1 cellular context compared by ENCODE assay signal in the genomic region with DNA sequence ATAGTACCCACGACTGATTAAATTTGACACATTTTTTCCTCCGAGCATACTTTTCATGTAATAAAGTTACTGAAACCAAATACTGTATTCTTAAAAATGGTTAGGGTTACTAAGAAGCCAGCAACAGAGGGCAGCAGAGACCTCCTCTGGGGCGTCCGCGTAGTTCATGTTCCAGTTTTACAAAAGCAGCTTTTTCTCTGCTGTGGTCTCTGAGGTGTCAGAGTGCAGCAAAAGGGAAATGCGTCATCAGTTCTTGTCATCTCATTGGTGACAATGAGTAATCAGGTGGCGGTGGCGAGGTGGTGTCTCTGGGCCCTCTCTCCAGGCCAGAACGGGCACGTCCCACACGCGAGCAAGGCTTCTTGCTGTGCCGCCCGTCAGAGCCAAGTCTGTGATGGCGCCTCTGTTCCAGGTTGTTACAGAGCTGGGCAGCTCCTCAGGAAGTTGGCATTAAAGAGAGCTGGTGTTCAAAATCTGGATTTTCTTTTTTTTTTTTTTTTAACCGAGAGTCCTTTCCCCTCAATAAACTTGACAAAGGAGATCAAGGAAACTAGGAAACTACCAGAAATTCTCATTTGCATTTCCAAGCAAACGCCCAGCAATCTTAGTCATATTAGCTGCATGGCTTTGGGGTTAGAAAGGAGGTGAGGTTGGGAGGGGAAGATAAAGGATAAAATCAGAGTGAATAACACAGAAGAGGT.
TF ChIP-seq lines count a peak whose summit lies in the region.

No MANE protein-coding gene starts in this region.

TF ChIP-seq in HepG2, 621 proteins besides CTCF, POLR2A, EP300 and RAD21 (continued from another document and continues in another):
- TF ChIP-seq ZNF597 (CRISPR knock-in tag; IDR thresholded peaks at IDR 0.05) (no peak), MAFG (CRISPR knock-in tag; IDR thresholded peaks at IDR 0.05) (no peak), ZNF782 (CRISPR knock-in tag; IDR thresholded peaks at IDR 0.05; ENCODE audit: borderline replicate concordance) (no peak), ZNF207 (IDR thresholded peaks at IDR 0.05; ENCODE audit: borderline replicate concordance) (no peak), HMGA1 (CRISPR knock-in tag; conservative IDR thresholded peaks at IDR 0.05) (no peak), HMGXB3 (CRISPR knock-in tag; IDR thresholded peaks at IDR 0.05; ENCODE audit: borderline replicate concordance) (peak; percentile 85; the same call in 1 of the 2 replicates), ZNF687 (CRISPR knock-in tag; IDR thresholded peaks at IDR 0.05) (peak; percentile 96), PRPF4 (IDR thresholded peaks at IDR 0.05; ENCODE audit: low read depth, low read length, poor library complexity, severe bottlenecking) (no peak), ZNF558 (CRISPR knock-in tag; IDR thresholded peaks at IDR 0.05; ENCODE audit: borderline replicate concordance) (no peak), ZNF501 (CRISPR knock-in tag; IDR thresholded peaks at IDR 0.05) (peak; percentile 88), AKNA (CRISPR knock-in tag; IDR thresholded peaks at IDR 0.05; ENCODE audit: borderline replicate concordance) (no peak), TBP (CRISPR knock-in tag; IDR thresholded peaks at IDR 0.05) (no peak), MED8 (CRISPR knock-in tag; IDR thresholded peaks at IDR 0.05; ENCODE audit: insufficient replicate concordance) (peak; percentile 49), ZSCAN30 (CRISPR knock-in tag; IDR thresholded peaks at IDR 0.05) (no peak)
- TF ChIP-seq, protein P1, sequence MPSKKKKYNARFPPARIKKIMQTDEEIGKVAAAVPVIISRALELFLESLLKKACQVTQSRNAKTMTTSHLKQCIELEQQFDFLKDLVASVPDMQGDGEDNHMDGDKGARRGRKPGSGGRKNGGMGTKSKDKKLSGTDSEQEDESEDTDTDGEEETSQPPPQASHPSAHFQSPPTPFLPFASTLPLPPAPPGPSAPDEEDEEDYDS (CRISPR knock-in tag; IDR thresholded peaks at IDR 0.05): peak; percentile 80
- TF ChIP-seq, protein P2, sequence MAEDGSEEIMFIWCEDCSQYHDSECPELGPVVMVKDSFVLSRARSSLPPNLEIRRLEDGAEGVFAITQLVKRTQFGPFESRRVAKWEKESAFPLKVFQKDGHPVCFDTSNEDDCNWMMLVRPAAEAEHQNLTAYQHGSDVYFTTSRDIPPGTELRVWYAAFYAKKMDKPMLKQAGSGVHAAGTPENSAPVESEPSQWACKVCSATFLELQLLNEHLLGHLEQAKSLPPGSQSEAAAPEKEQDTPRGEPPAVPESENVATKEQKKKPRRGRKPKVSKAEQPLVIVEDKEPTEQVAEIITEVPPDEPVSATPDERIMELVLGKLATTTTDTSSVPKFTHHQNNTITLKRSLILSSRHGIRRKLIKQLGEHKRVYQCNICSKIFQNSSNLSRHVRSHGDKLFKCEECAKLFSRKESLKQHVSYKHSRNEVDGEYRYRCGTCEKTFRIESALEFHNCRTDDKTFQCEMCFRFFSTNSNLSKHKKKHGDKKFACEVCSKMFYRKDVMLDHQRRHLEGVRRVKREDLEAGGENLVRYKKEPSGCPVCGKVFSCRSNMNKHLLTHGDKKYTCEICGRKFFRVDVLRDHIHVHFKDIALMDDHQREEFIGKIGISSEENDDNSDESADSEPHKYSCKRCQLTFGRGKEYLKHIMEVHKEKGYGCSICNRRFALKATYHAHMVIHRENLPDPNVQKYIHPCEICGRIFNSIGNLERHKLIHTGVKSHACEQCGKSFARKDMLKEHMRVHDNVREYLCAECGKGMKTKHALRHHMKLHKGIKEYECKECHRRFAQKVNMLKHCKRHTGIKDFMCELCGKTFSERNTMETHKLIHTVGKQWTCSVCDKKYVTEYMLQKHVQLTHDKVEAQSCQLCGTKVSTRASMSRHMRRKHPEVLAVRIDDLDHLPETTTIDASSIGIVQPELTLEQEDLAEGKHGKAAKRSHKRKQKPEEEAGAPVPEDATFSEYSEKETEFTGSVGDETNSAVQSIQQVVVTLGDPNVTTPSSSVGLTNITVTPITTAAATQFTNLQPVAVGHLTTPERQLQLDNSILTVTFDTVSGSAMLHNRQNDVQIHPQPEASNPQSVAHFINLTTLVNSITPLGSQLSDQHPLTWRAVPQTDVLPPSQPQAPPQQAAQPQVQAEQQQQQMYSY (CRISPR knock-in tag; IDR thresholded peaks at IDR 0.05): no peak
- TF ChIP-seq, protein P3, sequence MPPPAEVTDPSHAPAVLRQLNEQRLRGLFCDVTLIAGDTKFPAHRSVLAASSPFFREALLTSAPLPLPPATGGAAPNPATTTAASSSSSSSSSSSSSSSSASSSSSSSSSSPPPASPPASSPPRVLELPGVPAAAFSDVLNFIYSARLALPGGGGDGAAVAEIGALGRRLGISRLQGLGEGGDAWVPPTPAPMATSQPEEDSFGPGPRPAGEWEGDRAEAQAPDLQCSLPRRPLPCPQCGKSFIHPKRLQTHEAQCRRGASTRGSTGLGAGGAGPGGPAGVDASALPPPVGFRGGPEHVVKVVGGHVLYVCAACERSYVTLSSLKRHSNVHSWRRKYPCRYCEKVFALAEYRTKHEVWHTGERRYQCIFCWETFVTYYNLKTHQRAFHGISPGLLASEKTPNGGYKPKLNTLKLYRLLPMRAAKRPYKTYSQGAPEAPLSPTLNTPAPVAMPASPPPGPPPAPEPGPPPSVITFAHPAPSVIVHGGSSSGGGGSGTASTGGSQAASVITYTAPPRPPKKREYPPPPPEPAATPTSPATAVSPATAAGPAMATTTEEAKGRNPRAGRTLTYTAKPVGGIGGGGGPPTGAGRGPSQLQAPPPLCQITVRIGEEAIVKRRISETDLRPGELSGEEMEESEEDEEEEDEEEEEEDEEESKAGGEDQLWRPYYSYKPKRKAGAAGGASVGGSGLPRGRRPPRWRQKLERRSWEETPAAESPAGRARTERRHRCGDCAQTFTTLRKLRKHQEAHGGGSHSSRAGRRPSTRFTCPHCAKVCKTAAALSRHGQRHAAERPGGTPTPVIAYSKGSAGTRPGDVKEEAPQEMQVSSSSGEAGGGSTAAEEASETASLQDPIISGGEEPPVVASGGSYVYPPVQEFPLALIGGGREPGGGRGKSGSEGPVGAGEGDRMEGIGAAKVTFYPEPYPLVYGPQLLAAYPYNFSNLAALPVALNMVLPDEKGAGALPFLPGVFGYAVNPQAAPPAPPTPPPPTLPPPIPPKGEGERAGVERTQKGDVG (CRISPR knock-in tag; IDR thresholded peaks at IDR 0.05; ENCODE audit: borderline replicate concordance): 0 out of 2 replicates have a peak, but pooled peaks have one; percentile 29
- TF ChIP-seq, protein P4, sequence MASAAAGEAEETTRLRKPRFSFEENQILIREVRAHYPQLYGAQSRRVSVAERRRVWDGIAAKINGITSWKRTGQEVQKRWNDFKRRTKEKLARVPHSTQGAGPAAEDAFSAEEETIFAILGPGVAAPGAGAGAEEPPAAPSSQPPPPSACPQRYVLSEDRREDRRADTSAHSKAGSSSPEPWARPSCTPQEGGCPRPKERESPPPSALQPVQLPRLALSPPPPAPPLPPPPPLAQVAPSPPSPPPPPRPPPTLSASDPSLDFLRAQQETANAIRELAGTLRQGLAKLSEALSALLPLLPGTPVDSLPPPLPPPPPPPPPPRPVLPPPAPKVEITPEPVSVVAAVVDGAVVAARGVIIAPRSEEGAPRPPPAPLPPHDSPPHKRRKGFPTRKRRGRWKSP (CRISPR knock-in tag; IDR thresholded peaks at IDR 0.05): peak; percentile 71; the same call in 1 of the 2 replicates
- TF ChIP-seq, protein P5, sequence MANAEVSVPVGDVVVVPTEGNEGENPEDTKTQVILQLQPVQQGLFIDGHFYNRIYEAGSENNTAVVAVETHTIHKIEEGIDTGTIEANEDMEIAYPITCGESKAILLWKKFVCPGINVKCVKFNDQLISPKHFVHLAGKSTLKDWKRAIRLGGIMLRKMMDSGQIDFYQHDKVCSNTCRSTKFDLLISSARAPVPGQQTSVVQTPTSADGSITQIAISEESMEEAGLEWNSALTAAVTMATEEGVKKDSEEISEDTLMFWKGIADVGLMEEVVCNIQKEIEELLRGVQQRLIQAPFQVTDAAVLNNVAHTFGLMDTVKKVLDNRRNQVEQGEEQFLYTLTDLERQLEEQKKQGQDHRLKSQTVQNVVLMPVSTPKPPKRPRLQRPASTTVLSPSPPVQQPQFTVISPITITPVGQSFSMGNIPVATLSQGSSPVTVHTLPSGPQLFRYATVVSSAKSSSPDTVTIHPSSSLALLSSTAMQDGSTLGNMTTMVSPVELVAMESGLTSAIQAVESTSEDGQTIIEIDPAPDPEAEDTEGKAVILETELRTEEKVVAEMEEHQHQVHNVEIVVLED (CRISPR knock-in tag; IDR thresholded peaks at IDR 0.05; ENCODE audit: borderline replicate concordance): no peak; the same call in 1 of the 2 replicates
